ENCODE assay signal across 1 cellular context in the genomic region with DNA sequence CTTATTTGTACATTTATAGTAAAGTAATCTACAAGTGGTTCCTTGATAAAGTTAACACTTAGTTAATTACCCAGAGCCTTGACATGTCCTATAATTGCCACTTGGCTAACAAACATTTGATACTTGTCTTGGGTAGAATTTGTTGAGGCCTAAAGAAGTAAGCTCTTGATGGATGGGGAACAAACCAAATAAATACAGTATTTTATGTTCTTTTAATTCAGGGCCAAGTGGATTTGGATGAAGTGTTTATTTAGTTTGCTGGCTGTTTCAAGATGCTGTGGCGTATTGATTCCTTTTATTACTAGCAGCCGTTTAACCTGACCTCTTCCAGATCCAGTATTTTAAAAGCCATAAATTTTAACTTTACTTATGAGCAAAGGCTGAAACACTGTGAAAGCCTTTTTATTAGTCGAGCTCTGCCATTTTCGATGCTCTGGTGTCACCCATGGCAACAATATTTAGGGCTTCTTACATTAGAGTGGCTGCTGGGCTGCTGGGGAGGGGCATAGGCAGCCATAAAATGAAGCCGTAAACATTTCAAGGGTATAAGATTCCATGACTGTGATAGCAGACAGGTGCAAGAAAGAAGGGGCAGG.
TF ChIP-seq lines count a peak whose summit lies in the region.

No MANE protein-coding gene starts in this region.

TF ChIP-seq in HEK293, 187 proteins besides CTCF, POLR2A, EP300 and RAD21 (continued from another document):
- TF ChIP-seq ZNF558 (tag by site-specific recombination; IDR thresholded peaks at IDR 0.05) (no peak), ZBTB21 (tag by site-specific recombination; IDR thresholded peaks at IDR 0.05) (no peak), EGR2 (tag by site-specific recombination; IDR thresholded peaks at IDR 0.05; ENCODE audit: low read depth) (no peak), ZNF350 (tag by site-specific recombination; IDR thresholded peaks at IDR 0.05) (no peak), ZNF423 (tag by site-specific recombination; IDR thresholded peaks at IDR 0.05) (0 out of 2 replicates have a peak, but pooled peaks have one; percentile 28), ZNF112 (tag by site-specific recombination; IDR thresholded peaks at IDR 0.05) (no peak), ZNF266 (tag by site-specific recombination; IDR thresholded peaks at IDR 0.05; ENCODE audit: low read depth) (no peak), ZNF221 (tag by site-specific recombination; IDR thresholded peaks at IDR 0.05; ENCODE audit: borderline replicate concordance) (no peak), ZNF48 (tag by site-specific recombination; IDR thresholded peaks at IDR 0.05) (no peak), ZNF37A (tag by site-specific recombination; IDR thresholded peaks at IDR 0.05) (no peak), ZNF133 (tag by site-specific recombination; IDR thresholded peaks at IDR 0.05) (no peak), ZNF596 (tag by site-specific recombination; IDR thresholded peaks at IDR 0.05) (peak; percentile 67)
- TF ChIP-seq, protein P1, sequence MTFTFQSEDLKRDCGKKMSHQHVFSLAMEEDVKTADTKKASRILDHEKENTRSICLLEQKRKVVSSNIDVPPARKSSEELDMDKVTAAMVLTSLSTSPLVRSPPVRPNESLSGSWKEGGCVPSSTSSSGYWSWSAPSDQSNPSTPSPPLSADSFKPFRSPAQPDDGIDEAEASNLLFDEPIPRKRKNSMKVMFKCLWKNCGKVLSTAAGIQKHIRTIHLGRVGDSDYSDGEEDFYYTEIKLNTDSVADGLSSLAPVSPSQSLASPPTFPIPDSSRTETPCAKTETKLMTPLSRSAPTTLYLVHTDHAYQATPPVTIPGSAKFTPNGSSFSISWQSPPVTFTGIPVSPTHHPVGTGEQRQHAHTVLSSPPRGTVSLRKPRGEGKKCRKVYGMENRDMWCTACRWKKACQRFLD (tag by site-specific recombination; IDR thresholded peaks at IDR 0.05): no peak
- TF ChIP-seq, protein P2, sequence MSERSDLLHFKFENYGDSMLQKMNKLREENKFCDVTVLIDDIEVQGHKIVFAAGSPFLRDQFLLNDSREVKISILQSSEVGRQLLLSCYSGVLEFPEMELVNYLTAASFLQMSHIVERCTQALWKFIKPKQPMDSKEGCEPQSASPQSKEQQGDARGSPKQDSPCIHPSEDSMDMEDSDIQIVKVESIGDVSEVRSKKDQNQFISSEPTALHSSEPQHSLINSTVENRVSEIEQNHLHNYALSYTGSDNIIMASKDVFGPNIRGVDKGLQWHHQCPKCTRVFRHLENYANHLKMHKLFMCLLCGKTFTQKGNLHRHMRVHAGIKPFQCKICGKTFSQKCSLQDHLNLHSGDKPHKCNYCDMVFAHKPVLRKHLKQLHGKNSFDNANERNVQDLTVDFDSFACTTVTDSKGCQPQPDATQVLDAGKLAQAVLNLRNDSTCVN (tag by site-specific recombination; optimal IDR thresholded peaks at IDR 0.05): no peak
- TF ChIP-seq, protein P3, sequence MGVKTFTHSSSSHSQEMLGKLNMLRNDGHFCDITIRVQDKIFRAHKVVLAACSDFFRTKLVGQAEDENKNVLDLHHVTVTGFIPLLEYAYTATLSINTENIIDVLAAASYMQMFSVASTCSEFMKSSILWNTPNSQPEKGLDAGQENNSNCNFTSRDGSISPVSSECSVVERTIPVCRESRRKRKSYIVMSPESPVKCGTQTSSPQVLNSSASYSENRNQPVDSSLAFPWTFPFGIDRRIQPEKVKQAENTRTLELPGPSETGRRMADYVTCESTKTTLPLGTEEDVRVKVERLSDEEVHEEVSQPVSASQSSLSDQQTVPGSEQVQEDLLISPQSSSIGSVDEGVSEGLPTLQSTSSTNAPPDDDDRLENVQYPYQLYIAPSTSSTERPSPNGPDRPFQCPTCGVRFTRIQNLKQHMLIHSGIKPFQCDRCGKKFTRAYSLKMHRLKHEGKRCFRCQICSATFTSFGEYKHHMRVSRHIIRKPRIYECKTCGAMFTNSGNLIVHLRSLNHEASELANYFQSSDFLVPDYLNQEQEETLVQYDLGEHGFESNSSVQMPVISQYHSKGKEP (tag by site-specific recombination; IDR thresholded peaks at IDR 0.05): peak; percentile 64
- TF ChIP-seq, protein P4, sequence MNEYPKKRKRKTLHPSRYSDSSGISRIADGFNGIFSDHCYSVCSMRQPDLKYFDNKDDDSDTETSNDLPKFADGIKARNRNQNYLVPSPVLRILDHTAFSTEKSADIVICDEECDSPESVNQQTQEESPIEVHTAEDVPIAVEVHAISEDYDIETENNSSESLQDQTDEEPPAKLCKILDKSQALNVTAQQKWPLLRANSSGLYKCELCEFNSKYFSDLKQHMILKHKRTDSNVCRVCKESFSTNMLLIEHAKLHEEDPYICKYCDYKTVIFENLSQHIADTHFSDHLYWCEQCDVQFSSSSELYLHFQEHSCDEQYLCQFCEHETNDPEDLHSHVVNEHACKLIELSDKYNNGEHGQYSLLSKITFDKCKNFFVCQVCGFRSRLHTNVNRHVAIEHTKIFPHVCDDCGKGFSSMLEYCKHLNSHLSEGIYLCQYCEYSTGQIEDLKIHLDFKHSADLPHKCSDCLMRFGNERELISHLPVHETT (tag by site-specific recombination; IDR thresholded peaks at IDR 0.05): no peak
